Comparison of ENCODE assay signal across 8 cellular contexts in genomic region chr15:42921049-42921731, GRCh38. TPM values are rescaled to one million over a fixed set of nuclear protein-coding genes. Genes with fewer than 3 reads are reported as not detected.
DNase-seq lines count a peak whose midpoint lies in the region; ATAC-seq, FAIRE-seq and TF ChIP-seq lines count a peak whose summit lies in the region.

No MANE protein-coding gene starts in this region.

- H3K14ac ChIP-seq in IMR-90 (replicated peaks; ENCODE audit: low read depth, low read length), result peak overlapping the region; percentile 75

- H2AK9ac ChIP-seq in IMR-90 (replicated peaks; ENCODE audit: low read depth, low read length, poor library complexity), result peak overlapping the region; percentile 86

- H3K9ac ChIP-seq in IMR-90 (ENCODE audit: low read depth, low read length), result peak overlapping the region; percentile 13
- peak overlapping the region; percentile 1 to 69 (median 66) for H3K9ac ChIP-seq in subcutaneous abdominal adipose tissue (ENCODE audit: low read length in 5 of 5)

- peak; percentile 1; the same call in 1 of the 2 replicates for ATAC-seq in IMR-90 (ENCODE audit: low read depth)
- peak; percentile 18 for ATAC-seq in activated CD8-positive, alpha-beta memory T cell treated with anti-CD3 and anti-CD28 coated beads, Interleukin-2, amount 10 ng/mL, durations not matched to agents 7 days and 5 days
- peak in 1 of 2 donors; percentile 6 for ATAC-seq in naive B cell (ENCODE audit: low read depth in 2 of 2)

- H2BK120ac ChIP-seq in IMR-90 (ENCODE audit: low read depth, low read length), result peak overlapping the region; percentile 17; the same call in 1 of the 2 replicates

- H4K20me1 ChIP-seq in DOHH2 (ENCODE audit: control insufficient read depth, insufficient read depth, low read depth, low read length), result 0 out of 2 replicates have a peak, but pooled peaks cover 6% of the 10 kb centered on the region
- peaks cover 4% of the 10 kb centered on the region; the same call in 1 of the 2 replicates for H4K20me1 ChIP-seq in IMR-90 (ENCODE audit: insufficient read depth, low read length)

- dilution Hi-C loops in IMR-90 (cut with HindIII; ENCODE audit: low sequenced_read_pairs, unreplicated experiment), result no loop called here

- TF ChIP-seq CTCF in DOHH2 (IDR thresholded peaks at IDR 0.05; ENCODE audit: low read depth, low read length, poor library complexity, severe bottlenecking) (no peak), IMR-90 (conservative IDR thresholded peaks at IDR 0.05; ENCODE audit: low read depth, low read length) (no peak), D721Med (IDR thresholded peaks at IDR 0.05; ENCODE audit: insufficient read depth, missing control alignments) (no peak)

- peak; percentile 8 for DNase-seq in IMR-90
- peak; percentile 74 for DNase-seq in activated CD8-positive, alpha-beta memory T cell treated with anti-CD3 and anti-CD28 coated beads, Interleukin-2, amount 10 ng/mL, durations not matched to agents 7 days and 5 days
- no peak for DNase-seq in epithelial cell of prostate (ENCODE audit: low read depth, low spot score)
- peak; percentile 12 for DNase-seq in naive B cell
- DNase-seq in D721Med (ENCODE audit: insufficient read length, low spot score), result no peak
- no peak for DNase-seq in DMS 273 treated with DMSO at 0.1 percent for 48 hours (lab: John Stamatoyannopoulos, UW)

- H3K36me3 Mint-ChIP-seq in activated CD8-positive, alpha-beta memory T cell treated with anti-CD3 and anti-CD28 coated beads, Interleukin-2, amount 10 ng/mL, durations not matched to agents 7 days and 5 days, result peaks cover 3% of the 10 kb centered on the region
- no peaks in the 10 kb centered on the region for H3K36me3 Mint-ChIP-seq in naive B cell

- peak overlapping the region; percentile 67 for H4K91ac ChIP-seq in IMR-90 (ENCODE audit: insufficient read depth, low read depth, low read length)

- H3K79me2 ChIP-seq in DOHH2 (ENCODE audit: control insufficient read depth, low read length), result peaks cover 43% of the 10 kb centered on the region

- in situ Hi-C loops in IMR-90 (cut with MboI; ENCODE audit: low sequenced_read_pairs), result loop anchor here (5.0 kb wide), 1 partner anchor 209 kb away; no protein-coding TSS in a partner anchor

- no peaks in the 10 kb centered on the region for H3K36me3 ChIP-seq in DOHH2 (ENCODE audit: control insufficient read depth, low read length)
- no peaks in the 10 kb centered on the region for H3K36me3 ChIP-seq in IMR-90 (ENCODE audit: control insufficient read depth, insufficient read depth, low read length)
- H3K36me3 ChIP-seq in subcutaneous abdominal adipose tissue (ENCODE audit: control insufficient read depth in 5 of 5, insufficient read depth in 5 of 5, low read length in 5 of 5), result no peaks in the 10 kb centered on the region

- H3K79me1 ChIP-seq in IMR-90 (ENCODE audit: low read depth in 1 of 2, low read length in 2 of 2), result peaks cover 6 to 22% of the 10 kb centered on the region in 2 experiments; a peak in 3 of 4 replicates

- H2BK15ac ChIP-seq in IMR-90 (ENCODE audit: low read depth, low read length), result peak overlapping the region; percentile 30; the same call in 1 of the 3 replicates

- no TSS peak for BruUV-seq in IMR-90 (replicated peaks; lab: Mats Ljungman, UMichigan)

- H3K4me3 Mint-ChIP-seq in activated CD8-positive, alpha-beta memory T cell treated with anti-CD3 and anti-CD28 coated beads, Interleukin-2, amount 10 ng/mL, durations not matched to agents 7 days and 5 days, result peak overlapping the region; percentile 95
- peak overlapping the region; percentile 93 to 99 (median 97) for H3K4me3 Mint-ChIP-seq in naive B cell

- H3K27ac ChIP-seq in DOHH2 (ENCODE audit: low read depth, low read length) (no peak overlapping the region), IMR-90 (ENCODE audit: insufficient read depth, low read length) (peak overlapping the region; percentile 1; the same call in 1 of the 2 replicates), epithelial cell of prostate (peak overlapping the region; percentile 38), subcutaneous abdominal adipose tissue (ENCODE audit: low read depth, low read length) (peak overlapping the region; percentile 43)

- peaks cover 34% of the 10 kb centered on the region for H3K4me1 Mint-ChIP-seq in activated CD8-positive, alpha-beta memory T cell treated with anti-CD3 and anti-CD28 coated beads, Interleukin-2, amount 10 ng/mL, durations not matched to agents 7 days and 5 days
- H3K4me1 Mint-ChIP-seq in naive B cell, result peaks cover 26 to 29% (median 27%) of the 10 kb centered on the region in 3 donors

- H3F3A ChIP-seq in DOHH2 (ENCODE audit: control insufficient read depth, insufficient read depth), result peaks cover 14% of the 10 kb centered on the region

- H3K9me1 ChIP-seq in IMR-90 (ENCODE audit: insufficient read depth, low read length), result peaks cover 6% of the 10 kb centered on the region; the same call in 1 of the 2 replicates

- peak overlapping the region; percentile 14 for H2BK5ac ChIP-seq in IMR-90 (ENCODE audit: low read depth, low read length, poor library complexity, severe bottlenecking)

- CTCF ChIA-PET in IMR-90 (lab: Yijun Ruan, JAX), result no interaction called here
- CTCF ChIA-PET in activated CD8-positive, alpha-beta memory T cell treated with anti-CD3 and anti-CD28 coated beads, Interleukin-2, amount 10 ng/mL, durations not matched to agents 7 days and 5 days (lab: Charles Lee), result interaction anchor here (1.2 to 1.9 kb wide), 2 partner anchors 217 to 313 kb away, joined by 4 to 12 read pairs; no protein-coding TSS in a partner anchor

- H3K4me3 ChIP-seq in DOHH2 (ENCODE audit: low read length) (peak overlapping the region; percentile 99), IMR-90 (ENCODE audit: insufficient read depth, low read depth, low read length) (peak overlapping the region; percentile 44), subcutaneous abdominal adipose tissue (ENCODE audit: low read depth in 1 of 5, low read length in 5 of 5) (peak overlapping the region; percentile 69 to 90 (median 74))

- FAIRE-seq in D721Med (lab: Jason Lieb, UNC), result no peak

- H3K4me1 ChIP-seq in DOHH2 (ENCODE audit: control insufficient read depth, low read length) (peaks cover 49% of the 10 kb centered on the region), IMR-90 (ENCODE audit: control insufficient read depth, insufficient read depth, low read length) (no peaks in the 10 kb centered on the region), subcutaneous abdominal adipose tissue (ENCODE audit: control insufficient read depth in 5 of 5, insufficient read depth in 5 of 5, low read length in 5 of 5) (peaks cover 0 to 28% (median 18%) of the 10 kb centered on the region in 5 donors)

- no peak for TF ChIP-seq RAD21 in IMR-90 (IDR thresholded peaks at IDR 0.05; ENCODE audit: low read length)

- H3K4ac ChIP-seq in IMR-90 (ENCODE audit: low read depth, low read length), result peak overlapping the region; percentile 77

- peak overlapping the region; percentile 100 for H3K4me2 ChIP-seq in DOHH2 (ENCODE audit: low read length)
- H3K4me2 ChIP-seq in IMR-90 (ENCODE audit: low read depth, low read length), result peak overlapping the region; percentile 71

- peak overlapping the region; percentile 99 for H2AFZ ChIP-seq in IMR-90 (replicated peaks; ENCODE audit: low read length, poor library complexity)

- no peaks in the 10 kb centered on the region for H3K27me3 Mint-ChIP-seq in activated CD8-positive, alpha-beta memory T cell treated with anti-CD3 and anti-CD28 coated beads, Interleukin-2, amount 10 ng/mL, durations not matched to agents 7 days and 5 days
- no peaks in the 10 kb centered on the region for H3K27me3 Mint-ChIP-seq in naive B cell

- peak overlapping the region; percentile 18; the same call in 1 of the 2 replicates for H2BK20ac ChIP-seq in IMR-90 (ENCODE audit: low read depth, low read length)

- H3K27me3 ChIP-seq in DOHH2 (ENCODE audit: control insufficient read depth, low read length) (no peaks in the 10 kb centered on the region), IMR-90 (ENCODE audit: control insufficient read depth, insufficient read depth, low read length) (no peaks in the 10 kb centered on the region), subcutaneous abdominal adipose tissue (ENCODE audit: control insufficient read depth in 5 of 5, insufficient read depth in 4 of 5, low read length in 5 of 5) (no peaks in the 10 kb centered on the region)

- POLR2A ChIA-PET in IMR-90 (lab: Charles Lee; ENCODE audit: unreplicated experiment), result no interaction called here

- TF ChIP-seq POLR2A in IMR-90 (IDR thresholded peaks at IDR 0.05; ENCODE audit: low read depth, low read length), result no peak

- 0% methylated on average over 2 of the region's 36 CpGs; no CpG with 5 or more reads in 1 of the 2 experiments for WGBS in IMR-90 (ENCODE audit: extremely low coverage in 2 of 2, insufficient read length in 1 of 2), 2 experiments

- peak overlapping the region; percentile 54 for H3K23ac ChIP-seq in IMR-90 (ENCODE audit: low read depth, low read length)

- H3K56ac ChIP-seq in IMR-90 (ENCODE audit: extremely low read depth, insufficient read depth, low read length), result peak overlapping the region; percentile 55; the same call in 1 of the 2 replicates

- no peaks in the 10 kb centered on the region for H3K9me2 ChIP-seq in DOHH2 (replicated peaks; ENCODE audit: control insufficient read depth, low read length)

- no peaks in the 10 kb centered on the region for H3K9me3 ChIP-seq in DOHH2 (ENCODE audit: control insufficient read depth, insufficient read depth, low read length)
- no peaks in the 10 kb centered on the region for H3K9me3 ChIP-seq in IMR-90 (ENCODE audit: control insufficient read depth, insufficient read depth, low read length)
- peaks cover 0 to 3% (median 0%) of the 10 kb centered on the region in 5 donors for H3K9me3 ChIP-seq in subcutaneous abdominal adipose tissue (ENCODE audit: control insufficient read depth in 5 of 5, low read length in 5 of 5)

- H3K9me3 Mint-ChIP-seq in activated CD8-positive, alpha-beta memory T cell treated with anti-CD3 and anti-CD28 coated beads, Interleukin-2, amount 10 ng/mL, durations not matched to agents 7 days and 5 days (ENCODE audit: low read depth), result no peaks in the 10 kb centered on the region
- H3K9me3 Mint-ChIP-seq in naive B cell, result no peaks in the 10 kb centered on the region

- H4K8ac ChIP-seq in IMR-90 (ENCODE audit: low read depth in 2 of 2, low read length in 2 of 2), result peak overlapping the region; percentile 66 to 97

- H2AK5ac ChIP-seq in IMR-90 (ENCODE audit: low read depth, low read length), result 0 out of 2 replicates have a peak overlapping the region, but pooled peaks have one; percentile 16

- no peak overlapping the region; the same call in 1 of the 2 replicates for H3K18ac ChIP-seq in IMR-90 (ENCODE audit: low read depth, low read length)

- intact Hi-C loops in IMR-90 (cut with micrococcal nuclease), result loop anchor here (5.0 kb wide), 1 partner anchor 124 kb away; no protein-coding TSS in a partner anchor

- H3K27ac Mint-ChIP-seq in activated CD8-positive, alpha-beta memory T cell treated with anti-CD3 and anti-CD28 coated beads, Interleukin-2, amount 10 ng/mL, durations not matched to agents 7 days and 5 days, result peak overlapping the region; percentile 89
- H3K27ac Mint-ChIP-seq in naive B cell, result peak overlapping the region; percentile 86 to 93 (median 90)

- peak overlapping the region; percentile 21 for H4K5ac ChIP-seq in IMR-90 (ENCODE audit: low read depth, low read length)

RNA-seq across cellular contexts. Expression of gene TTBK2, which starts 0.6 kb away (rescaled TPM):
- total RNA-seq in IMR-90 (2012; rRNA removed), result 3.2 and 5.6 TPM in 2 replicates
- 2.4 and 2.5 TPM in 2 replicates for polyA plus RNA-seq in IMR-90 (2012; rRNA removed)
- 0.63 and 0.71 TPM in 2 replicates for polyA plus RNA-seq in IMR-90 (2012; cell fraction: cytosol; rRNA removed)
- 1.9 and 10.8 TPM in 2 replicates for polyA plus RNA-seq in IMR-90 (2012; cell fraction: nucleus; rRNA removed; ENCODE audit: low replicate concordance)
- total RNA-seq in activated CD8-positive, alpha-beta memory T cell treated with anti-CD3 and anti-CD28 coated beads, Interleukin-2, amount 10 ng/mL, durations not matched to agents 7 days and 5 days, result 10 to 100 TPM; 12.9 to 20.0 TPM
- 10 to 100 TPM in 4 of 6 donors, 1 to 10 TPM in 2; 5.7 to 12.0 (median 10.4) TPM for polyA plus RNA-seq in naive B cell (ENCODE audit: low read depth in 6 of 6)

Comparison
In these comparisons a context has a peak if more than half of its experiments do, and no peak if none do; other contexts are left out.
1. H3K4me3 ChIP-seq: peak in every context shown above with its lines; median percentile 99 in DOHH2; 74 in subcutaneous abdominal adipose tissue; 44 in IMR-90.
2. DNase-seq: peak in IMR-90 (single experiment), activated CD8-positive, alpha-beta memory T cell treated with anti-CD3 and anti-CD28 coated beads, Interleukin-2, amount 10 ng/mL, durations not matched to agents 7 days and 5 days (single experiment) and naive B cell (single experiment); none in epithelial cell of prostate (single experiment), D721Med (single experiment) and DMS 273 treated with DMSO at 0.1 percent for 48 hours (single experiment).